Comparison of ENCODE assay signal across 8 cellular contexts in the genomic region with DNA sequence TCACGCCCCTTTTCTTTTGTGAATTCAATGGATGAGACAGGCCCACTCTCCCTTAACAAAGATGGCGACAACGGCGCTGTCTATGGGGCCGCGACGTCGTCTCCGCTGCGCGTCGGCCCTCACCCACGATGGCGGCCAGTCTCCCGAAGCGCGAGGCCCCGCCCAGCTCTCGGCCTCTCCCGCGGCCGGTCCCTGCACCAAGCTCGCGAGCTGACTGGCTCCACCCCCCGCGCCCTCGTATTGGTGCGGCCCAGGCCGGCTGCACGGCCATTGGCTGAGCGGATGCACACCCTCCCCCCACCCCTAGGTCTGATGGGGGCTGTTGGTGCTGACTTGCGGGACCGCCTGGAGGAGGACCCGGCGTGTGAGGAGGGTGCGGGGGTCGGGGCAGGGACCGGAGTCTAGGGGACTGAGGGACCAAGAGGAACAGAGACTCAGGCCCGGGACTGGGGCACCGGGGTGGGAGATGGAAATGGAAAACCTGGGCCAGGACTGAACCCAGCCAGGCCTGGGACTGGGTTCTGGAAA. TPM values are rescaled to one million over a fixed set of nuclear protein-coding genes. Genes with fewer than 3 reads are reported as not detected.
DNase-seq lines count a peak whose midpoint lies in the region; ATAC-seq, FAIRE-seq and TF ChIP-seq lines count a peak whose summit lies in the region.

No MANE protein-coding gene starts in this region.

- H3F3A ChIP-seq in smooth muscle cell (ENCODE audit: low read depth): no peaks in the 10 kb centered on the region

- H3K4me1 ChIP-seq in smooth muscle cell (ENCODE audit: low read depth): peaks cover 18% of the 10 kb centered on the region

- no peak for TF ChIP-seq CTCF in smooth muscle cell (IDR thresholded peaks at IDR 0.05; ENCODE audit: borderline replicate concordance, insufficient read depth, poor library complexity, severe bottlenecking)

- no peaks in the 10 kb centered on the region for H4K20me1 ChIP-seq in smooth muscle cell (ENCODE audit: low read depth)

- DNase-seq in GM12891 (ENCODE audit: insufficient read length, low spot score): peak; percentile 98
- peak; percentile 93 for DNase-seq in NCI-H2107 (lab: John Stamatoyannopoulos, UW)
- DNase-seq in activated CD4-positive, CD25-positive, alpha-beta regulatory T cell treated with anti-CD3 and anti-CD28 coated beads, Interleukin-2, amount 50 U/mL, for 16 hours (ENCODE audit: low read depth, low spot score): peak; percentile 88
- DNase-seq in caudate nucleus (lab: John Stamatoyannopoulos, UW): peak; percentile 63 to 99 (median 97)
- DNase-seq in inferior parietal cortex (ENCODE audit: extremely low spot score): peak; percentile 96
- DNase-seq in smooth muscle cell (lab: John Stamatoyannopoulos, UW; ENCODE audit: unreplicated experiment): peak; percentile 91
- no peak for DNase-seq in LoVo (ENCODE audit: low spot score)

- H3K9ac ChIP-seq in smooth muscle cell (ENCODE audit: low read depth): peak overlapping the region; percentile 72

- peak; percentile 53 for ATAC-seq in HG02870 (IDR thresholded peaks at IDR 0.05; ENCODE audit: unreplicated experiment)

- H3K9me3 ChIP-seq in smooth muscle cell (replicated peaks; ENCODE audit: low read depth): no peaks in the 10 kb centered on the region

- H2AFZ ChIP-seq in smooth muscle cell (ENCODE audit: low read depth): peak overlapping the region; percentile 40

- peak overlapping the region; percentile 92 for H3K4me2 ChIP-seq in smooth muscle cell

- H3K79me2 ChIP-seq in smooth muscle cell (ENCODE audit: low read depth): no peaks in the 10 kb centered on the region

- FAIRE-seq in GM12891 (lab: Jason Lieb, UNC): peak; percentile 99

- 1% methylated on average over 39 of the region's 40 CpGs for WGBS in smooth muscle cell (ENCODE audit: low lambda C conversion rate)

- no peaks in the 10 kb centered on the region for H3K27me3 ChIP-seq in smooth muscle cell (ENCODE audit: low read depth)

- H3K27ac ChIP-seq in caudate nucleus (ENCODE audit: low read depth, low read length) (peak overlapping the region; percentile 95), smooth muscle cell (ENCODE audit: low read depth) (peak overlapping the region; percentile 79)

- peak; percentile 55; the same call in 1 of the 2 replicates for TF ChIP-seq POLR2A in GM12891 (IDR thresholded peaks at IDR 0.05; ENCODE audit: low read depth, low read length)

- H3K4me3 ChIP-seq in smooth muscle cell: peak overlapping the region; percentile 65

- no peaks in the 10 kb centered on the region for H3K36me3 ChIP-seq in smooth muscle cell (ENCODE audit: low read depth)

TF ChIP-seq in GM12891, 5 proteins besides CTCF, POLR2A, EP300 and RAD21:
- TF ChIP-seq POU2F2 (IDR thresholded peaks at IDR 0.05; ENCODE audit: low read depth, low read length) (no peak), TAF1 (IDR thresholded peaks at IDR 0.05; ENCODE audit: low read depth, low read length) (no peak), SPI1 (IDR thresholded peaks at IDR 0.05; ENCODE audit: low read depth, low read length) (no peak), POLR2AphosphoS5 (IDR thresholded peaks at IDR 0.05; ENCODE audit: low read depth, low read length) (peak; percentile 54; the same call in 1 of the 2 replicates)

RNA-seq across cellular contexts. Expression of a gene that starts 4.8 kb away (rescaled TPM):
- polyA plus RNA-seq in GM12891 (2012; ENCODE audit: low read depth, missing spikeins): 12.4 TPM
- 4.0 and 8.2 TPM in 2 replicates for total RNA-seq in smooth muscle cell
- 9.3 and 13.8 TPM in 2 replicates for polyA plus RNA-seq in smooth muscle cell

RNA-seq across cellular contexts. Expression of a gene that starts 5.2 kb away (rescaled TPM):
- polyA plus RNA-seq in GM12891 (2012; ENCODE audit: low read depth, missing spikeins): 3,629 TPM
- 1,279 and 1,519 TPM in 2 replicates for total RNA-seq in smooth muscle cell
- 666 and 762 TPM in 2 replicates for polyA plus RNA-seq in smooth muscle cell

RNA-seq across cellular contexts. Expression of a gene that starts 9.3 kb away (rescaled TPM):
- polyA plus RNA-seq in GM12891 (2012; ENCODE audit: low read depth, missing spikeins): not detected
- total RNA-seq in smooth muscle cell: 0.49 and 0.72 TPM in 2 replicates
- polyA plus RNA-seq in smooth muscle cell: 0.49 and 2.0 TPM in 2 replicates

RNA-seq across cellular contexts. Expression of a gene that starts 13.0 kb away (rescaled TPM):
- 6.5 TPM for polyA plus RNA-seq in GM12891 (2012; ENCODE audit: low read depth, missing spikeins)
- total RNA-seq in smooth muscle cell: 3.5 and 4.5 TPM in 2 replicates
- polyA plus RNA-seq in smooth muscle cell: 6.9 and 11.3 TPM in 2 replicates

RNA-seq across cellular contexts. Expression of a gene that starts 17.6 kb away (rescaled TPM):
- not detected for polyA plus RNA-seq in GM12891 (2012; ENCODE audit: low read depth, missing spikeins)
- not detected in 2 replicates for total RNA-seq in smooth muscle cell
- 0.43 TPM in 1 of 2 replicates, not detected in the other for polyA plus RNA-seq in smooth muscle cell
